Comparison of ENCODE assay signal across 3 cellular contexts in the genomic region with DNA sequence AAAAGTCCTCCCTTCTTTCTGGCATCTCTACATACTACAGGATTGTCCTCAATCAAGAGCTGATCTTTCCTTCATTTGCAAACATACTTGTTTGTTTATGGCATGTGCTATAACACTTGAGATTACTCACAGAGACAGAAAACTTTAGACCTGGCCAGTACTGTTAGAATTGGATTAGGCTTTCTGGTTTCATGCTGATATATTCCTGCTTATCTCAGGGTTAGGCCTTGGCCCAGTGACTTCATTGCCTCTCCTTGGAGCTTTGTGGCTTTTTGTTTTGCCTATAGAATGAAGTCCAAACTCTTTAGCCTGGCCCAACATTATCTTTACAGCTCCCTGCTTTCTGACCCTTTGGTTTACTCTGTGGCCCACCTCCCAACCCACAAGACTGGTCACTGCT.
"Had no signal": no experiment of that assay in that cellular context is flagged by ENCODE, and none has a peak within 500 bp of the region (broad histone marks: within the 10 kb centered on the region; RNA-seq: fewer than 3 reads in every experiment).

No MANE protein-coding gene starts in this region.

- H3K4me3 ChIP-seq: GM12878 had no signal

- ATAC-seq: GM12878 had no signal

- DNase-seq: GDM1, GF-D8 had no signal
